ENCODE assay signal across 7 cellular contexts in the genomic region with DNA sequence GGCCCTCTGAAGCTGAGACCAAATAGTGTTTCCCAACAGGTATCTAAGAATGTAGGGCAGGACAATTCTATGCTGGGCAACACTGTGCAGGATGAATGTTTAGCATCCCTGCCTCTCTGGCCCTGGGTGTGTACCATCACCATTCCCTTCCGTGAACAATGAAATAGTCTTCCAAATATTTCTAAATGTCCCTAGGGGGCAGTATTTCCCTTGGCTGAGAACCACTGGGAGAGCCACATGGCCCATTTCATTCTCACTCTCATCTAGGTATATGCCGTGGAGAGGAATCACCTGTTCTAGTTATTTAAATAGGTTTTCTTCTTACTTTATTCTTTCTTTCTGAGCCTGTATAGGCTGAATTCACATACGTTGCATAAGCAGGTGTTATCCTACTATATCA.
DNase-seq lines count a peak whose midpoint lies in the region; ATAC-seq and TF ChIP-seq lines count a peak whose summit lies in the region.

No MANE protein-coding gene starts in this region.

- H3K9ac ChIP-seq in GM23248 (no peak overlapping the region), mammary epithelial cell (ENCODE audit: insufficient read depth, low read length) (no peak overlapping the region)

- TF ChIP-seq CTCF in mammary epithelial cell (conservative IDR thresholded peaks at IDR 0.05 in 1 of 2, IDR thresholded peaks at IDR 0.05 in 1 of 2; ENCODE audit: extremely low read depth in 1 of 2, insufficient read depth in 1 of 2, low read depth in 1 of 2, low read length in 2 of 2) = peak; percentile 40 to 51
- TF ChIP-seq CTCF in osteocyte (IDR thresholded peaks at IDR 0.05) = peak; percentile 28

- no peaks in the 10 kb centered on the region for H3K36me3 ChIP-seq in GM23248 (ENCODE audit: low read depth)
- H3K36me3 ChIP-seq in mammary epithelial cell (ENCODE audit: insufficient read depth, low read length) = no peaks in the 10 kb centered on the region

- H3F3A ChIP-seq in GM23248 (ENCODE audit: insufficient read depth) = no peaks in the 10 kb centered on the region

- DNase-seq in GM23248 (peak; percentile 35), NCI-H1694 treated with DMSO at 0.1 percent for 48 hours (lab: John Stamatoyannopoulos, UW) (peak; percentile 14), mammary epithelial cell (peak; percentile 9), osteocyte (ENCODE audit: extremely low spot score, unreplicated experiment) (peak; percentile 32), middle frontal gyrus (ENCODE audit: extremely low spot score, low spot score) (no peak), ecto neural progenitor cell (ENCODE audit: low spot score) (no peak)
- no peak for DNase-seq in activated T-cell treated with anti-CD3 and anti-CD28 coated beads, Interleukin-2, amount 50 U/mL, for 72 hours

- no peak overlapping the region for H3K27ac ChIP-seq in GM23248
- H3K27ac ChIP-seq in mammary epithelial cell (ENCODE audit: insufficient read depth, low read depth, low read length) = no peak overlapping the region

- H3K9me3 ChIP-seq in GM23248 (ENCODE audit: low read depth) (no peaks in the 10 kb centered on the region), mammary epithelial cell (replicated peaks; ENCODE audit: insufficient read depth, low read length) (peaks cover 2% of the 10 kb centered on the region)

- H3K27me3 ChIP-seq in GM23248 (replicated peaks; ENCODE audit: insufficient read depth) (no peaks in the 10 kb centered on the region), mammary epithelial cell (ENCODE audit: insufficient read depth, low read length) (no peaks in the 10 kb centered on the region)

- H3K27me3 Mint-ChIP-seq in osteocyte (ENCODE audit: unreplicated experiment) = no peaks in the 10 kb centered on the region
- peaks cover 8% of the 10 kb centered on the region for H3K27me3 Mint-ChIP-seq in activated T-cell treated with anti-CD3 and anti-CD28 coated beads, Interleukin-2, amount 50 U/mL, for 72 hours (ENCODE audit: low read depth)

- H3K79me2 ChIP-seq in GM23248 (ENCODE audit: insufficient read depth) = no peaks in the 10 kb centered on the region
- no peaks in the 10 kb centered on the region for H3K79me2 ChIP-seq in mammary epithelial cell (ENCODE audit: insufficient read depth, low read length)

- 80 to 81% methylated on average over 3 of the region's 3 CpGs for WGBS in GM23248 (ENCODE audit: low coverage in 1 of 2, low lambda C conversion rate in 2 of 2, missing lambda C conversion rate in 2 of 2), 2 experiments
- 65% methylated on average over 3 of the region's 3 CpGs for WGBS in mammary epithelial cell (ENCODE audit: low coverage, missing lambda C conversion rate)

- H3K4me1 ChIP-seq in GM23248 (ENCODE audit: insufficient read depth) = no peaks in the 10 kb centered on the region
- no peaks in the 10 kb centered on the region for H3K4me1 ChIP-seq in mammary epithelial cell (ENCODE audit: insufficient read depth, low read length)

- intact Hi-C loops in mammary epithelial cell (cut with micrococcal nuclease) = loop anchor here (5.0 kb wide), 1 partner anchor 952 kb away; no protein-coding TSS in a partner anchor

- H3K4me1 Mint-ChIP-seq in osteocyte (ENCODE audit: unreplicated experiment) = no peaks in the 10 kb centered on the region
- H3K4me1 Mint-ChIP-seq in activated T-cell treated with anti-CD3 and anti-CD28 coated beads, Interleukin-2, amount 50 U/mL, for 72 hours (ENCODE audit: low read depth) = no peaks in the 10 kb centered on the region

- H2AFZ ChIP-seq in GM23248 (no peak overlapping the region), mammary epithelial cell (ENCODE audit: low read depth, low read length) (no peak overlapping the region)

- no peaks in the 10 kb centered on the region for H3K9me2 ChIP-seq in GM23248 (ENCODE audit: insufficient read depth)

- peaks cover 19% of the 10 kb centered on the region for H3K9me3 Mint-ChIP-seq in osteocyte (ENCODE audit: unreplicated experiment)
- peaks cover 2 to 5% of the 10 kb centered on the region in 2 donors for H3K9me3 Mint-ChIP-seq in activated T-cell treated with anti-CD3 and anti-CD28 coated beads, Interleukin-2, amount 50 U/mL, for 72 hours

- H3K4me3 ChIP-seq in GM23248 (no peak overlapping the region), mammary epithelial cell (replicated peaks in 1 of 3; ENCODE audit: insufficient read depth in 1 of 3, low read depth in 2 of 3, low read length in 3 of 3) (no peak overlapping the region)

- no peak for ATAC-seq in activated T-cell treated with anti-CD3 and anti-CD28 coated beads, Interleukin-2, amount 50 U/mL, for 72 hours (replicated peaks in 1 of 2)

- H3K36me3 Mint-ChIP-seq in osteocyte (ENCODE audit: unreplicated experiment) = no peaks in the 10 kb centered on the region
- H3K36me3 Mint-ChIP-seq in activated T-cell treated with anti-CD3 and anti-CD28 coated beads, Interleukin-2, amount 50 U/mL, for 72 hours (ENCODE audit: insufficient read depth in 2 of 2) = peaks cover 0 to 8% of the 10 kb centered on the region in 2 donors

- no peaks in the 10 kb centered on the region for H4K20me1 ChIP-seq in GM23248 (ENCODE audit: insufficient read depth)
- no peaks in the 10 kb centered on the region for H4K20me1 ChIP-seq in mammary epithelial cell (ENCODE audit: insufficient read depth, low read length)

- in situ Hi-C loops in GM23248 (cut with MboI) (no loop called here), mammary epithelial cell (cut with MboI; ENCODE audit: low sequenced_read_pairs in 2 of 2) (no loop called here)

- CTCF ChIA-PET in mammary epithelial cell (lab: Charles Lee; ENCODE audit: low non-redundant PET) = no interaction called here

- dilution Hi-C loops in mammary epithelial cell (cut with HindIII; ENCODE audit: low sequenced_read_pairs) = no loop called here

- no TSS peak for BruUV-seq in mammary epithelial cell (replicated peaks; lab: Mats Ljungman, UMichigan)

- no peak overlapping the region for H3K4me3 Mint-ChIP-seq in osteocyte (ENCODE audit: unreplicated experiment)
- H3K4me3 Mint-ChIP-seq in activated T-cell treated with anti-CD3 and anti-CD28 coated beads, Interleukin-2, amount 50 U/mL, for 72 hours = no peak overlapping the region

- no peak overlapping the region for H3K27ac Mint-ChIP-seq in osteocyte (ENCODE audit: unreplicated experiment)
- no peak overlapping the region for H3K27ac Mint-ChIP-seq in activated T-cell treated with anti-CD3 and anti-CD28 coated beads, Interleukin-2, amount 50 U/mL, for 72 hours

- H3K4me2 ChIP-seq in GM23248 (ENCODE audit: unreplicated experiment) (no peak overlapping the region), mammary epithelial cell (ENCODE audit: insufficient read depth, low read depth, low read length) (no peak overlapping the region)

Comparison
In these comparisons a context has a peak if more than half of its experiments do, and no peak if none do; other contexts are left out.
1. DNase-seq: peak in GM23248 (single experiment), NCI-H1694 treated with DMSO at 0.1 percent for 48 hours (single experiment), mammary epithelial cell (single experiment) and osteocyte (single experiment); none in middle frontal gyrus (single experiment), activated T-cell treated with anti-CD3 and anti-CD28 coated beads, Interleukin-2, amount 50 U/mL, for 72 hours (0 of 2) and ecto neural progenitor cell (single experiment).